ENCODE assay signal across 9 cellular contexts in the genomic region with DNA sequence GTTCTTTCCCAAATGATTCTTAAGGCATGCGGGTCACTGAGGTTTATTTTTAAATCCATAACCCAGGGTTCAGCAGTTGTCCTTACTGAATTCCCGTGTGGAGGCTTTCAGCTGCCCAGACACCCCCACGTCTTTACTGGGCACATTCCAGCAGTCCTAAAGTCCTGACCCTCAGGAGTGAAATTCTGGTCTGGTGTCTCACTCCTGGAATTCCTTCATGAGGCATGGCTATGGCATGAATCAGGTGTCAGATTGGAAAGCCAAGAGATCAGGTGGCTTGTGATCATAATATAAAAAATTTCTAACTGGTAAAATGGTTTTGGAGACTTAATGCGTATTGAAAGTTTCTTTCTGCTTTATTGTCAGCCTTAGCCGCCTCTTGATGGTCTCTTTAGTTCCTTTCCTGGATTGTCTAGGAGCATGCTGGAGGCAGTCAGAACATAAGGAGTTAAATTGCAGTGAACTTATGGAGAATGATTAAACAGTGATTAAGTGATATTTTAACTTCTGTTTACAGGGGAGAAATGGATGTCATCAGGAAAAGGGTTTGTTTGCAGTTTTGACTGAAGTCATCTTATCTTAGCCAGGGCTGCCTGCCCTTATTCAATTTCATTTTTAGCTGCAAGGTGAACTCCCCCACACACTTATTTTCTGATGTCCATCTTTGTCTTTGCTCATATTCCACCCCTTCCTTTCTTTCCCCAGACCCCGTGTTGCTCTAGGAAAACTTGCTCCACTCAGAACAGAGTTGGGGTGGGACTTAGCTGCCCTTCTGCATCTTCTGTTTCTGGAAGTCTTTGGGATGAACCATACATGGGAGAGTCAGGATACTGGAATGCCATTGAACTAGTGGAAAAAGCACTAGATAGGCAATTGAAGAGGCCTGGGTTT. TPM values are rescaled to one million over a fixed set of nuclear protein-coding genes. Genes with fewer than 3 reads are reported as not detected.
DNase-seq lines count a peak whose midpoint lies in the region; ATAC-seq and TF ChIP-seq lines count a peak whose summit lies in the region.
"Had no signal": no experiment of that assay in that cellular context is flagged by ENCODE, and none has a peak within 500 bp of the region (broad histone marks: within the 10 kb centered on the region; RNA-seq: fewer than 3 reads in every experiment).

No MANE protein-coding gene starts in this region.

- TF ChIP-seq CTCF in HEK293 (tag by site-specific recombination; IDR thresholded peaks at IDR 0.05) (no peak), WI38 (IDR thresholded peaks at IDR 0.05; ENCODE audit: low read depth, low read length) (no peak), prostate gland (IDR thresholded peaks at IDR 0.05) (no peak)

- ATAC-seq in GM19395 (IDR thresholded peaks at IDR 0.05; ENCODE audit: unreplicated experiment), result no peak

- H3K27ac ChIP-seq in HEK293 (ENCODE audit: extremely low read depth, low read depth, low read length) (no peak overlapping the region), prostate gland (no peak overlapping the region)
- H3K27ac ChIP-seq: KMS-11 had no signal

- CTCF ChIA-PET in HEK293 (lab: Yijun Ruan, JAX), result interaction anchor here (0.5 to 2.3 kb wide), 5 partner anchors 14 to 83 kb away, joined by 3 to 14 read pairs (median 3); no protein-coding TSS in a partner anchor

- no peak for TF ChIP-seq POLR2A in prostate gland (IDR thresholded peaks at IDR 0.05)

- H3K27me3 ChIP-seq in skeletal muscle satellite cell (ENCODE audit: control insufficient read depth, insufficient read depth, low read length) (no peaks in the 10 kb centered on the region), prostate gland (replicated peaks; ENCODE audit: insufficient read depth) (no peaks in the 10 kb centered on the region)

- peak overlapping the region; percentile 53 for H3K4me2 ChIP-seq in skeletal muscle satellite cell (ENCODE audit: low read length)
- H3K4me2 ChIP-seq: KMS-11 had no signal

- H3K4me1 ChIP-seq in HEK293 (ENCODE audit: control insufficient read depth, insufficient read depth, low read length) (peaks cover 16% of the 10 kb centered on the region), skeletal muscle satellite cell (ENCODE audit: control insufficient read depth, insufficient read depth, low read length) (peaks cover 51% of the 10 kb centered on the region), prostate gland (replicated peaks) (peaks cover 5% of the 10 kb centered on the region)

- H3K9me3 ChIP-seq in HEK293 (ENCODE audit: control insufficient read depth, insufficient read depth, low read depth, low read length) (no peaks in the 10 kb centered on the region), skeletal muscle satellite cell (replicated peaks; ENCODE audit: low read length) (no peaks in the 10 kb centered on the region), prostate gland (no peaks in the 10 kb centered on the region)

- H3K36me3 ChIP-seq in HEK293 (ENCODE audit: control insufficient read depth in 2 of 2, insufficient read depth in 1 of 2, low read length in 2 of 2) (no peaks in the 10 kb centered on the region), skeletal muscle satellite cell (ENCODE audit: insufficient read depth, low read length) (no peaks in the 10 kb centered on the region), prostate gland (no peaks in the 10 kb centered on the region)

- H3K9ac ChIP-seq in skeletal muscle satellite cell (ENCODE audit: low read depth, low read length), result peak overlapping the region; percentile 67
- H3K9ac ChIP-seq: KMS-11 had no signal

- H3K4me3 ChIP-seq in HEK293 (ENCODE audit: low read depth, low read length) (no peak overlapping the region), WI38 (ENCODE audit: low read depth, low read length) (peak overlapping the region; percentile 25), skeletal muscle satellite cell (ENCODE audit: low read length) (peak overlapping the region; percentile 11), prostate gland (no peak overlapping the region)

- DNase-seq in iris pigment epithelial cell (ENCODE audit: low read depth) (peak; percentile 75), DMS153 (lab: John Stamatoyannopoulos, UW) (no peak), prostate gland (ENCODE audit: low spot score) (no peak)
- no peak for DNase-seq in activated CD8-positive, alpha-beta memory T cell treated with anti-CD3 and anti-CD28 coated beads for 24 hours

- WGBS in prostate gland, result 52% methylated on average over 6 of the region's 6 CpGs

- POLR2A ChIA-PET in HEK293 (lab: Yijun Ruan, JAX), result no interaction called here

- intact Hi-C loops in prostate gland (cut with DNase I), result no loop called here

TF ChIP-seq in HEK293, 187 proteins besides CTCF, POLR2A, EP300 and RAD21 (continues in another document):
- TF ChIP-seq REST (tag by site-specific recombination; IDR thresholded peaks at IDR 0.05), result no peak
- TF ChIP-seq ZNF211 (tag by site-specific recombination; IDR thresholded peaks at IDR 0.05; ENCODE audit: low read depth), result no peak
- 0 out of 2 replicates have a peak, but pooled peaks have one; percentile 60 for TF ChIP-seq ZEB2 (tag by site-specific recombination; IDR thresholded peaks at IDR 0.05)
- TF ChIP-seq ZNF624 (tag by site-specific recombination; IDR thresholded peaks at IDR 0.05), result no peak
- TF ChIP-seq OSR2 (tag by site-specific recombination; IDR thresholded peaks at IDR 0.05), result peak; percentile 77
- TF ChIP-seq, protein P1, sequence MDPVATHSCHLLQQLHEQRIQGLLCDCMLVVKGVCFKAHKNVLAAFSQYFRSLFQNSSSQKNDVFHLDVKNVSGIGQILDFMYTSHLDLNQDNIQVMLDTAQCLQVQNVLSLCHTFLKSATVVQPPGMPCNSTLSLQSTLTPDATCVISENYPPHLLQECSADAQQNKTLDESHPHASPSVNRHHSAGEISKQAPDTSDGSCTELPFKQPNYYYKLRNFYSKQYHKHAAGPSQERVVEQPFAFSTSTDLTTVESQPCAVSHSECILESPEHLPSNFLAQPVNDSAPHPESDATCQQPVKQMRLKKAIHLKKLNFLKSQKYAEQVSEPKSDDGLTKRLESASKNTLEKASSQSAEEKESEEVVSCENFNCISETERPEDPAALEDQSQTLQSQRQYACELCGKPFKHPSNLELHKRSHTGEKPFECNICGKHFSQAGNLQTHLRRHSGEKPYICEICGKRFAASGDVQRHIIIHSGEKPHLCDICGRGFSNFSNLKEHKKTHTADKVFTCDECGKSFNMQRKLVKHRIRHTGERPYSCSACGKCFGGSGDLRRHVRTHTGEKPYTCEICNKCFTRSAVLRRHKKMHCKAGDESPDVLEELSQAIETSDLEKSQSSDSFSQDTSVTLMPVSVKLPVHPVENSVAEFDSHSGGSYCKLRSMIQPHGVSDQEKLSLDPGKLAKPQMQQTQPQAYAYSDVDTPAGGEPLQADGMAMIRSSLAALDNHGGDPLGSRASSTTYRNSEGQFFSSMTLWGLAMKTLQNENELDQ (tag by site-specific recombination; IDR thresholded peaks at IDR 0.05; ENCODE audit: low read depth), result no peak
- peak; percentile 94 for TF ChIP-seq PRDM10 (tag by site-specific recombination; IDR thresholded peaks at IDR 0.05)
- TF ChIP-seq ZNF843 (tag by site-specific recombination; IDR thresholded peaks at IDR 0.05), result peak; percentile 27; the same call in 1 of the 2 replicates

RNA-seq across cellular contexts. Expression of gene MACF1, which starts 25.7 kb away (rescaled TPM):
- 124 and 151 TPM in 2 replicates for total RNA-seq in skeletal muscle satellite cell (2012; rRNA removed)
- 100 to 1,000 TPM; 154 to 355 TPM for total RNA-seq in prostate gland

Comparison
In these comparisons a context has a peak if more than half of its experiments do, and no peak if none do; other contexts are left out.
1. H3K4me3 ChIP-seq: peak in WI38 (single experiment) and skeletal muscle satellite cell (single experiment); none in HEK293 (single experiment) and prostate gland (0 of 2).